8 cellular contexts compared by ENCODE assay signal in genomic region chr19:703651-704446, GRCh38. TPM values are rescaled to one million over a fixed set of nuclear protein-coding genes. Genes with fewer than 3 reads are reported as not detected.
A peak's percentile ranks its signal among the peaks of the same experiment; 100 is the strongest.
DNase-seq lines count a peak whose midpoint lies in the region; ATAC-seq, FAIRE-seq and TF ChIP-seq lines count a peak whose summit lies in the region.

No MANE protein-coding gene starts in this region.

- H3K27me3 ChIP-seq in NT2/D1 (ENCODE audit: insufficient read depth, insufficient read length) = no peaks in the 10 kb centered on the region

- peak; percentile 50 for ATAC-seq in omental fat pad (ENCODE audit: low FRiP score)
- ATAC-seq in HG03521 (IDR thresholded peaks at IDR 0.05; ENCODE audit: unreplicated experiment) = no peak

- H3K4me3 ChIP-seq in NT2/D1 (ENCODE audit: insufficient read length, low read depth) = peak overlapping the region; percentile 56

- TF ChIP-seq CTCF in omental fat pad (IDR thresholded peaks at IDR 0.05) = no peak

- DNase-seq in GM12892 (ENCODE audit: insufficient read length) (peak; percentile 58), NT2/D1 (ENCODE audit: low read depth, low spot score) (peak; percentile 83), activated T-cell treated with anti-CD3 and anti-CD28 coated beads for 24 hours (ENCODE audit: low read depth) (peak; percentile 46), fibroblast of gingiva (ENCODE audit: low read depth) (peak; percentile 26), omental fat pad (ENCODE audit: low spot score) (peak; percentile 73), ureter (ENCODE audit: low spot score) (peak; percentile 70), NCI-H1436 treated with DMSO at 0.1 percent for 48 hours (lab: John Stamatoyannopoulos, UW) (no peak)

- H3K9me3 ChIP-seq in NT2/D1 (ENCODE audit: insufficient read depth, low read length) = no peaks in the 10 kb centered on the region

- peak overlapping the region; percentile 80 for H3K9ac ChIP-seq in NT2/D1 (ENCODE audit: insufficient read length, low read depth)

- TF ChIP-seq POLR2A in GM12892 (IDR thresholded peaks at IDR 0.05; ENCODE audit: low read depth, low read length) = no peak

- FAIRE-seq in GM12892 (lab: Jason Lieb, UNC) = peak; percentile 56

- H3K36me3 ChIP-seq in NT2/D1 (ENCODE audit: insufficient read depth, insufficient read length, low read length) = no peaks in the 10 kb centered on the region

- peaks cover 8% of the 10 kb centered on the region for H3K4me1 ChIP-seq in NT2/D1 (ENCODE audit: insufficient read depth, insufficient read length)

RNA-seq across cellular contexts. Expression of gene PALM, which starts 4.9 kb away (rescaled TPM):
- 0.49 TPM for polyA plus RNA-seq in GM12892 (2012; ENCODE audit: missing spikeins)
- total RNA-seq in omental fat pad = 100 to 1,000 TPM in 1 of 4 donors, 10 to 100 TPM in 3; 44.6 to 119 (median 54.8) TPM
- 26.0 TPM for total RNA-seq in ureter

RNA-seq across cellular contexts. Expression of gene PRSS57, which starts 8.6 kb away (rescaled TPM):
- not detected for polyA plus RNA-seq in GM12892 (2012; ENCODE audit: missing spikeins)
- under 1 TPM in 1 of 4 donors, not detected in 3; 0.95 TPM for total RNA-seq in omental fat pad
- not detected for total RNA-seq in ureter

RNA-seq across cellular contexts. Expression of gene FSTL3, which starts 27.7 kb away (rescaled TPM):
- 22.5 TPM for polyA plus RNA-seq in GM12892 (2012; ENCODE audit: missing spikeins)
- 100 to 1,000 TPM; 120 to 212 (median 152) TPM for total RNA-seq in omental fat pad
- total RNA-seq in ureter = 29.8 TPM

RNA-seq across cellular contexts. Expression of gene RNF126, which starts 40.8 kb away (rescaled TPM):
- polyA plus RNA-seq in GM12892 (2012; ENCODE audit: missing spikeins) = 13.0 TPM
- total RNA-seq in omental fat pad (10 to 100 TPM; 40.1 to 87.7 (median 47.7) TPM), ureter (54.5 TPM)

RNA-seq across cellular contexts. Expression of gene MISP, which starts 47.1 kb away (rescaled TPM):
- polyA plus RNA-seq in GM12892 (2012; ENCODE audit: missing spikeins) = not detected
- 1 to 10 TPM in 3 of 4 donors, not detected in 1; 1.4 to 9.6 (median 3.2) TPM for total RNA-seq in omental fat pad
- total RNA-seq in ureter = 2.4 TPM
